In genomic region chr9:86324308-86324707, GRCh38 we compare ENCODE assay signal across 16 cellular contexts. TPM values are rescaled to one million over a fixed set of nuclear protein-coding genes. Genes with fewer than 3 reads are reported as not detected.
DNase-seq lines count a peak whose midpoint lies in the region; ATAC-seq, FAIRE-seq and TF ChIP-seq lines count a peak whose summit lies in the region.
"Had no signal": no experiment of that assay in that cellular context is flagged by ENCODE, and none has a peak within 500 bp of the region (broad histone marks: within the 10 kb centered on the region; RNA-seq: fewer than 3 reads in every experiment).

No MANE protein-coding gene starts in this region.

- no peaks in the 10 kb centered on the region for H3K9me3 Mint-ChIP-seq in activated CD4-positive, alpha-beta T cell treated with anti-CD3 and anti-CD28 coated beads, Interleukin-2, amount 10 ng/mL, durations not matched to agents 7 days and 5 days

- ATAC-seq in GM18868 (IDR thresholded peaks at IDR 0.05; ENCODE audit: unreplicated experiment), result peak; percentile 82
- ATAC-seq in heart right ventricle, result no peak

- DNase-seq in AG04450 (ENCODE audit: low read depth, low spot score) (peak; percentile 10), NAMALWA (ENCODE audit: low spot score) (peak; percentile 15), fibroblast of peridontal ligament (ENCODE audit: extremely low read depth) (peak; percentile 86), RCC 7860 (ENCODE audit: low spot score) (no peak), small intestine (no peak), heart right ventricle (no peak)
- DNase-seq in activated CD4-positive, alpha-beta T cell treated with anti-CD3 and anti-CD28 coated beads, Interleukin-2, amount 10 ng/mL, durations not matched to agents 7 days and 5 days, result no peak
- DNase-seq: activated effector memory CD4-positive, alpha-beta T cell treated with Interleukin-2 at 50 U/mL for 16 hours; AML-193; DND-41; glutamatergic neuron; NCI-H526; tibial artery had no signal

- TF ChIP-seq CTCF in AG04450 (IDR thresholded peaks at IDR 0.05; ENCODE audit: low read depth, low read length) (no peak), heart right ventricle (IDR thresholded peaks at IDR 0.05) (no peak)

- intact Hi-C loops in heart right ventricle (cut with DNase I), result no loop called here

- H3K36me3 ChIP-seq in small intestine (ENCODE audit: control insufficient read depth in 2 of 2, insufficient read depth in 2 of 2, low read length in 2 of 2) (peaks cover 16 to 37% of the 10 kb centered on the region in 2 donors), heart right ventricle (peaks cover 0 to 100% (median 86%) of the 10 kb centered on the region in 9 donors)

- no peaks in the 10 kb centered on the region for H3K4me1 ChIP-seq in small intestine (ENCODE audit: control insufficient read depth in 2 of 2, insufficient read depth in 1 of 2, low read depth in 1 of 2, low read length in 1 of 2)
- no peaks in the 10 kb centered on the region for H3K4me1 ChIP-seq in heart right ventricle

- no peaks in the 10 kb centered on the region for H3K27me3 ChIP-seq in AG04450 (ENCODE audit: control insufficient read depth, insufficient read depth, low read length)
- no peaks in the 10 kb centered on the region for H3K27me3 ChIP-seq in small intestine (ENCODE audit: control insufficient read depth in 2 of 2, insufficient read depth in 2 of 2, low read length in 2 of 2)
- H3K27me3 ChIP-seq in heart right ventricle, result no peaks in the 10 kb centered on the region
- H3K27me3 ChIP-seq: tibial artery had no signal

- no peak overlapping the region for H3K27ac Mint-ChIP-seq in activated CD4-positive, alpha-beta T cell treated with anti-CD3 and anti-CD28 coated beads, Interleukin-2, amount 10 ng/mL, durations not matched to agents 7 days and 5 days
- H3K27ac Mint-ChIP-seq: progenitor cell of endocrine pancreas had no signal

- H3K27ac ChIP-seq in AG04450 (ENCODE audit: low read depth, low read length), result no peak overlapping the region
- H3K27ac ChIP-seq in small intestine (ENCODE audit: low read depth in 1 of 2, low read length in 1 of 2), result no peak overlapping the region
- no peak overlapping the region for H3K27ac ChIP-seq in heart right ventricle
- H3K27ac ChIP-seq: SK-N-MC, tibial artery had no signal

- H3K4me3 ChIP-seq in AG04450 (ENCODE audit: low read depth, low read length), result no peak overlapping the region
- H3K4me3 ChIP-seq in small intestine (ENCODE audit: low read depth in 1 of 2, low read length in 2 of 2), result no peak overlapping the region
- H3K4me3 ChIP-seq in heart right ventricle, result no peak overlapping the region
- H3K4me3 ChIP-seq: SK-N-MC, tibial artery had no signal

- POLR2A ChIA-PET in AG04450 (lab: Yijun Ruan, JAX), result interaction anchor here (0.5 kb wide), 1 partner anchor 31 kb away, joined by 4 read pairs; no protein-coding TSS in a partner anchor
- POLR2A ChIA-PET in activated CD4-positive, alpha-beta T cell treated with anti-CD3 and anti-CD28 coated beads, Interleukin-2, amount 10 ng/mL, durations not matched to agents 7 days and 5 days (lab: Charles Lee), result no interaction called here

- FAIRE-seq in RCC 7860 (lab: Jason Lieb, UNC), result no peak
- FAIRE-seq in small intestine (lab: Jason Lieb, UNC), result no peak

- H3K27me3 Mint-ChIP-seq in activated CD4-positive, alpha-beta T cell treated with anti-CD3 and anti-CD28 coated beads, Interleukin-2, amount 10 ng/mL, durations not matched to agents 7 days and 5 days, result no peaks in the 10 kb centered on the region
- H3K27me3 Mint-ChIP-seq: progenitor cell of endocrine pancreas had no signal

- H3K9me3 ChIP-seq in AG04450 (ENCODE audit: control insufficient read depth, insufficient read depth, low read length), result no peaks in the 10 kb centered on the region
- H3K9me3 ChIP-seq in small intestine (ENCODE audit: control insufficient read depth, low read depth), result no peaks in the 10 kb centered on the region
- no peaks in the 10 kb centered on the region for H3K9me3 ChIP-seq in heart right ventricle
- H3K9me3 ChIP-seq: tibial artery had no signal

- peaks cover 73% of the 10 kb centered on the region for H3K36me3 Mint-ChIP-seq in activated CD4-positive, alpha-beta T cell treated with anti-CD3 and anti-CD28 coated beads, Interleukin-2, amount 10 ng/mL, durations not matched to agents 7 days and 5 days (ENCODE audit: low read depth)

- no peaks in the 10 kb centered on the region for H3K4me1 Mint-ChIP-seq in activated CD4-positive, alpha-beta T cell treated with anti-CD3 and anti-CD28 coated beads, Interleukin-2, amount 10 ng/mL, durations not matched to agents 7 days and 5 days

- no peak overlapping the region for H3K4me3 Mint-ChIP-seq in activated CD4-positive, alpha-beta T cell treated with anti-CD3 and anti-CD28 coated beads, Interleukin-2, amount 10 ng/mL, durations not matched to agents 7 days and 5 days

- 75 to 92% (median 87%) methylated on average over 2 of the region's 2 CpGs for WGBS in small intestine, 3 donors
- 88 to 93% methylated on average over 2 of the region's 2 CpGs for WGBS in heart right ventricle, 2 donors

- CTCF ChIA-PET in AG04450 (lab: Charles Lee), result interaction anchor here (1.9 kb wide), 1 partner anchor 38 kb away, joined by 5 read pairs; no protein-coding TSS in a partner anchor
- CTCF ChIA-PET in activated CD4-positive, alpha-beta T cell treated with anti-CD3 and anti-CD28 coated beads, Interleukin-2, amount 10 ng/mL, durations not matched to agents 7 days and 5 days (lab: Charles Lee), result no interaction called here

RNA-seq across cellular contexts. Expression of gene TUT7, which starts 29.9 kb away (rescaled TPM):
- polyA plus RNA-seq in AG04450 (2011; rRNA removed), result 25.7 and 31.8 TPM in 2 replicates
- polyA minus RNA-seq in AG04450 (2011; rRNA and poly(A)+ RNA removed), result 26.8 and 52.0 TPM in 2 replicates
- total RNA-seq in activated CD4-positive, alpha-beta T cell treated with anti-CD3 and anti-CD28 coated beads, Interleukin-2, amount 10 ng/mL, durations not matched to agents 7 days and 5 days, result 10 to 100 TPM; 37.2 to 38.2 TPM
- polyA plus RNA-seq in small intestine, result 10 to 100 TPM; 11.1 to 28.6 (median 17.8) TPM
- total RNA-seq in heart right ventricle, result 10 to 100 TPM; 11.0 to 16.7 (median 14.4) TPM
- 10 to 100 TPM in 1 of 2 donors, 1 to 10 TPM in 1; 6.0 to 13.1 TPM for polyA plus RNA-seq in heart right ventricle

RNA-seq across cellular contexts. Expression of gene ISCA1, which starts 42.0 kb away (rescaled TPM):
- polyA plus RNA-seq in AG04450 (2011; rRNA removed) (22.8 and 31.4 TPM in 2 replicates), small intestine (10 to 100 TPM; 28.0 to 38.6 (median 38.5) TPM), heart right ventricle (10 to 100 TPM; 27.1 to 42.0 TPM)
- polyA minus RNA-seq in AG04450 (2011; rRNA and poly(A)+ RNA removed), result 7.2 and 11.9 TPM in 2 replicates
- 10 to 100 TPM; 16.8 to 19.5 TPM for total RNA-seq in activated CD4-positive, alpha-beta T cell treated with anti-CD3 and anti-CD28 coated beads, Interleukin-2, amount 10 ng/mL, durations not matched to agents 7 days and 5 days
- total RNA-seq in heart right ventricle, result 10 to 100 TPM; 50.7 to 86.1 (median 71.7) TPM

Comparison
In these comparisons a context has a peak if more than half of its experiments do, and no peak if none do; other contexts are left out.
1. DNase-seq: peak in AG04450 (single experiment), NAMALWA (single experiment) and fibroblast of peridontal ligament (single experiment); none in RCC 7860 (single experiment), activated CD4-positive, alpha-beta T cell treated with anti-CD3 and anti-CD28 coated beads, Interleukin-2, amount 10 ng/mL, durations not matched to agents 7 days and 5 days (single experiment), small intestine (single experiment) and heart right ventricle (0 of 2).